8 cellular contexts compared by ENCODE assay signal in genomic region chr11:79708319-79708928, GRCh38.
DNase-seq lines count a peak whose midpoint lies in the region; ATAC-seq and TF ChIP-seq lines count a peak whose summit lies in the region.

No MANE protein-coding gene starts in this region.

- peaks cover 17% of the 10 kb centered on the region for H3K36me3 Mint-ChIP-seq in glutamatergic neuron (ENCODE audit: unreplicated experiment)

- H3K4me1 Mint-ChIP-seq in glutamatergic neuron (ENCODE audit: low read depth, unreplicated experiment), result no peaks in the 10 kb centered on the region

- peak; percentile 45 for TF ChIP-seq CTCF in glutamatergic neuron (IDR thresholded peaks at IDR 0.05; ENCODE audit: partially characterized antibody, unreplicated experiment)

- H3K27ac Mint-ChIP-seq in glutamatergic neuron (ENCODE audit: unreplicated experiment), result no peak overlapping the region

- ATAC-seq in GM19455 (IDR thresholded peaks at IDR 0.05; ENCODE audit: unreplicated experiment) (peak; percentile 73), GM19395 (IDR thresholded peaks at IDR 0.05; ENCODE audit: unreplicated experiment) (no peak), GM19463 (IDR thresholded peaks at IDR 0.05; ENCODE audit: unreplicated experiment) (no peak)

- DNase-seq in DMS153 (lab: John Stamatoyannopoulos, UW), result peak; percentile 41
- peak; percentile 64 for DNase-seq in KBM-7
- peak; percentile 66 for DNase-seq in RKO (ENCODE audit: low spot score)
- DNase-seq in glutamatergic neuron, result no peak
- DNase-seq in activated CD8-positive, alpha-beta memory T cell treated with anti-CD3 and anti-CD28 coated beads, Interleukin-2, amount 50 U/mL, for 4 hours, result no peak

- no peaks in the 10 kb centered on the region for H3K27me3 Mint-ChIP-seq in glutamatergic neuron (ENCODE audit: unreplicated experiment)

- H3K4me3 Mint-ChIP-seq in glutamatergic neuron (ENCODE audit: unreplicated experiment), result no peak overlapping the region

- H3K9me3 Mint-ChIP-seq in glutamatergic neuron (ENCODE audit: unreplicated experiment), result no peaks in the 10 kb centered on the region

- in situ Hi-C loops in KBM-7 (cut with MboI; ENCODE audit: low pct_unique_long_range_greater_than_20kb, low sequenced_read_pairs), result loop anchor here (25.0 kb wide), 2 partner anchors 96 to 454 kb away; no protein-coding TSS in a partner anchor

Comparison
In these comparisons a context has a peak if more than half of its experiments do, and no peak if none do; other contexts are left out.
1. DNase-seq: peak in DMS153 (single experiment), KBM-7 (single experiment) and RKO (single experiment); none in glutamatergic neuron (single experiment) and activated CD8-positive, alpha-beta memory T cell treated with anti-CD3 and anti-CD28 coated beads, Interleukin-2, amount 50 U/mL, for 4 hours (single experiment).